8 cellular contexts compared by ENCODE assay signal in the genomic region with DNA sequence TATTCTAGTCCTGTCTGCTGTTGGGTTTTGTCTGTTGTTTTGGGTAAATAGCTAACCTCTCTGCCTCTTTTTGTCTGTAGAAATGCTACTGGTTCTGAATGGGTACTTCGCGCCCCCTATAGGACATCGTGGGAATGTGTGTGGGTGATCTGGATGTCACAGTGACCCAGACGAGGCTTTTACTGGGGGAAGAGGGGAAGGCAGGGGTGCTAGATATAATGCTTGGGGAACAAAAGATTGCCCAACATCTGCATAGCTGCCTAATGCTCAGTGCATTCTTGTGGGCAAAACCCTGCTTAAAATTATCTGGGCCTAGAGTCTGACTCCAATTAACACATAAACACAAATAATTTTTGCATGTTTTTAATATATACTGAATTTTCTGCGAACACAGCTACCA. TPM values are rescaled to one million over a fixed set of nuclear protein-coding genes. Genes with fewer than 3 reads are reported as not detected.
DNase-seq lines count a peak whose midpoint lies in the region; ATAC-seq, FAIRE-seq and TF ChIP-seq lines count a peak whose summit lies in the region.

No MANE protein-coding gene starts in this region.

- DNase-seq in EH (ENCODE audit: low read depth) (peak; percentile 76), HEK293T (ENCODE audit: extremely low spot score) (peak; percentile 71), NCI-H146 treated with DMSO at 0.1 percent for 48 hours (lab: John Stamatoyannopoulos, UW; ENCODE audit: unreplicated experiment) (peak; percentile 44), astrocyte (ENCODE audit: low read depth) (peak; percentile 36), immature natural killer cell (peak; percentile 58 to 69 (median 68))
- peak; percentile 46 for DNase-seq in T-helper 2 cell treated with Interferon-gamma antibody and Interleukin-4, amounts not matched to agents 5 μg/mL and 100 μg/mL, for 36 hours (ENCODE audit: low spot score)
- DNase-seq in stimulated activated CD4-positive, alpha-beta T cell treated with anti-CD3 and anti-CD28 coated beads, Interleukin-1b, Interleukin-23, amount 100 ng/mL, for 4 hours (ENCODE audit: low read depth in 2 of 2), result peak; percentile 54 to 56

- no peaks in the 10 kb centered on the region for H3K9me3 Mint-ChIP-seq in T-helper 2 cell treated with Interferon-gamma antibody and Interleukin-4, amounts not matched to agents 5 μg/mL and 100 μg/mL, for 36 hours
- H3K9me3 Mint-ChIP-seq in astrocyte (ENCODE audit: unreplicated experiment) (no peaks in the 10 kb centered on the region), immature natural killer cell (no peaks in the 10 kb centered on the region)

- H3K9me3 ChIP-seq in astrocyte (ENCODE audit: insufficient read depth, low read depth, low read length), result no peaks in the 10 kb centered on the region

- no peak overlapping the region for H2AFZ ChIP-seq in astrocyte (ENCODE audit: low read depth, low read length)

- peak overlapping the region; percentile 20 for H3K27ac Mint-ChIP-seq in T-helper 2 cell treated with Interferon-gamma antibody and Interleukin-4, amounts not matched to agents 5 μg/mL and 100 μg/mL, for 36 hours
- no peak overlapping the region for H3K27ac Mint-ChIP-seq in astrocyte (ENCODE audit: unreplicated experiment)
- H3K27ac Mint-ChIP-seq in immature natural killer cell, result peak overlapping the region in 5 of 6 donors; percentile 6 to 43 (median 11)

- POLR2A ChIA-PET in HEK293T (lab: Yijun Ruan, JAX), result interaction anchor here (1.0 kb wide), 1 partner anchor 59 kb away, joined by 4 read pairs; no protein-coding TSS in a partner anchor

- H3K27me3 ChIP-seq in astrocyte (ENCODE audit: insufficient read depth, low read length), result no peaks in the 10 kb centered on the region

- no peak overlapping the region for H3K9ac ChIP-seq in astrocyte (ENCODE audit: low read length)

- peaks cover 54% of the 10 kb centered on the region for H3K4me1 ChIP-seq in astrocyte (ENCODE audit: insufficient read depth, low read length)

- no peak for FAIRE-seq in astrocyte (lab: Jason Lieb, UNC)

- no peak overlapping the region for H3K27ac ChIP-seq in astrocyte (ENCODE audit: low read depth, low read length)

- no peak overlapping the region for H3K4me2 ChIP-seq in astrocyte (ENCODE audit: low read length)

- no peak overlapping the region for H3K4me3 Mint-ChIP-seq in T-helper 2 cell treated with Interferon-gamma antibody and Interleukin-4, amounts not matched to agents 5 μg/mL and 100 μg/mL, for 36 hours
- H3K4me3 Mint-ChIP-seq in astrocyte (ENCODE audit: unreplicated experiment) (no peak overlapping the region), immature natural killer cell (peak overlapping the region in 1 of 5 donors; percentile 10)

- no peak overlapping the region for H3K4me3 ChIP-seq in astrocyte (ENCODE audit: insufficient read depth, low read depth, low read length)

- no peaks in the 10 kb centered on the region for H3K36me3 Mint-ChIP-seq in T-helper 2 cell treated with Interferon-gamma antibody and Interleukin-4, amounts not matched to agents 5 μg/mL and 100 μg/mL, for 36 hours (ENCODE audit: low read depth)
- H3K36me3 Mint-ChIP-seq in astrocyte (ENCODE audit: low read depth, unreplicated experiment) (peaks cover 2% of the 10 kb centered on the region), immature natural killer cell (no peaks in the 10 kb centered on the region)

- no peaks in the 10 kb centered on the region for H3K27me3 Mint-ChIP-seq in T-helper 2 cell treated with Interferon-gamma antibody and Interleukin-4, amounts not matched to agents 5 μg/mL and 100 μg/mL, for 36 hours (ENCODE audit: low read depth)
- H3K27me3 Mint-ChIP-seq in astrocyte (ENCODE audit: low read depth, unreplicated experiment), result no peaks in the 10 kb centered on the region
- H3K27me3 Mint-ChIP-seq in immature natural killer cell (ENCODE audit: low read depth in 3 of 3), result peaks cover 4 to 8% (median 7%) of the 10 kb centered on the region in 3 donors

- H3K79me2 ChIP-seq in astrocyte (ENCODE audit: insufficient read depth, low read length), result no peaks in the 10 kb centered on the region

- peaks cover 32% of the 10 kb centered on the region for H3K4me1 Mint-ChIP-seq in T-helper 2 cell treated with Interferon-gamma antibody and Interleukin-4, amounts not matched to agents 5 μg/mL and 100 μg/mL, for 36 hours (ENCODE audit: low read depth)
- H3K4me1 Mint-ChIP-seq in astrocyte (ENCODE audit: low read depth, unreplicated experiment) (peaks cover 68% of the 10 kb centered on the region), immature natural killer cell (peaks cover 77 to 92% of the 10 kb centered on the region in 2 donors)

- CTCF ChIA-PET in HEK293T (lab: Yijun Ruan, JAX), result interaction anchor here (0.6 to 1.8 kb wide), 8 partner anchors 10 to 1047 kb away, joined by 3 to 12 read pairs (median 4); no protein-coding TSS in a partner anchor

- TF ChIP-seq CTCF in astrocyte (IDR thresholded peaks at IDR 0.05; ENCODE audit: insufficient read depth, low read depth, low read length), result peak; percentile 85

- H4K20me1 ChIP-seq in astrocyte (ENCODE audit: insufficient read depth, low read length), result no peaks in the 10 kb centered on the region

- no peaks in the 10 kb centered on the region for H3K36me3 ChIP-seq in astrocyte (ENCODE audit: insufficient read depth, low read length)

- no peak for ATAC-seq in GM18519 (IDR thresholded peaks at IDR 0.05; ENCODE audit: low FRiP score, unreplicated experiment)

TF ChIP-seq in HEK293T, 16 proteins besides CTCF, POLR2A, EP300 and RAD21:
- no peak for TF ChIP-seq FOXK2 (IDR thresholded peaks at IDR 0.05)
- no peak for TF ChIP-seq LEF1 (IDR thresholded peaks at IDR 0.05; ENCODE audit: borderline replicate concordance)
- TF ChIP-seq ZNF384 (IDR thresholded peaks at IDR 0.05), result no peak
- TF ChIP-seq ELF4 (IDR thresholded peaks at IDR 0.05), result no peak
- TF ChIP-seq SP1 (IDR thresholded peaks at IDR 0.05), result no peak
- no peak for TF ChIP-seq BHLHE40 (IDR thresholded peaks at IDR 0.05; ENCODE audit: borderline replicate concordance)
- no peak for TF ChIP-seq PKNOX1 (IDR thresholded peaks at IDR 0.05)
- no peak for TF ChIP-seq CTBP1 (IDR thresholded peaks at IDR 0.05; ENCODE audit: borderline replicate concordance)
- TF ChIP-seq FOXA1 (IDR thresholded peaks at IDR 0.05), result no peak
- TF ChIP-seq L3MBTL2 (conservative IDR thresholded peaks at IDR 0.05), result no peak
- TF ChIP-seq SUZ12 (IDR thresholded peaks at IDR 0.05), result no peak
- TF ChIP-seq TARDBP (IDR thresholded peaks at IDR 0.05), result no peak
- TF ChIP-seq ARNT (IDR thresholded peaks at IDR 0.05), result no peak
- TF ChIP-seq FOXM1 (IDR thresholded peaks at IDR 0.05; ENCODE audit: borderline replicate concordance), result no peak
TF ChIP-seq in HEK293T: peak in this region for 0.

RNA-seq across cellular contexts. Expression of gene BMAL1, which starts 57.7 kb away (rescaled TPM):
- 21.1 and 26.9 TPM in 2 replicates for total RNA-seq in astrocyte
- 10 to 100 TPM; 20.2 to 29.6 (median 20.2) TPM for polyA plus RNA-seq in immature natural killer cell
